8 cellular contexts compared by ENCODE assay signal in the genomic region with DNA sequence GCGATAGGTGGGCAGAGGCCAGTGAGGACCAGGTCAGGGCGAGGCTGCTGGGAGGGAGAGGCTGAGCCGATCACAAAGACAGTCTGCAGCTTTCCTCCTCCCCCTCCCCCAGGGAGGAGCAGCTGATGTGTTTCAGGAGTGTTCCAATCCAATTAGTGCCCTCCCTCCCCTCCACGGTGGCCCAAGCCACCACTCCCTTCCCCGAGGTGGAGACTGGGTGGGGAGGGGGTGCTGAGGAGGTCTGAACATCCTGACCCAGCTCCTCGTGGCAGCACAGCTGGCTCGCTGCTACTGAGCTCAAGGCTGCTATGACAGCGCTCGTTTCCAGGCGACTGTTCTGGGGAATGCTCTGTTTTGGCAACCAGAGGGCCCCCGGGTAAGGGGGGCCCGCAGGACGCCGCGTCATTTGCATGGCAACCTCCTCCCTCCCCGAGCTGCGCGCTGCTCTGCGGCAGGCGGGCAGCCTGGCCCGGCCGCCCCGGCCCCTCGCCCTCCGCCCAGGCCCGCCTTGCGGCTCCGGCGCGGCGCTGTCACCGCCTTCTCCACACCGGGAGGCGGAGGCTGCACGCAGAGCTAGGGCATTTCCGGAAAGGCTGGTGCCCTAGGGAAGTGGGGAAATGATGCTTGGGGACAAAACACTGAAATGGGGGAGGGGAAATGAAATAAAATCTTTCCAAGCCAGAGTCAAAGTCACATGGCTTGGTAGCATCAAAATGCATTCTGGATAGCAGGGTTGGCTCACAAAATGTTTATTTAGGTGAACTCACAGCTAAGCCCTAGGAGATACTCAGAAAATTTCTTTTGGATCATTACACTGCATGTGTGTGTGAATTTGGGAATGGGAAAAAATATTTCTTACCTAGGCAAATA.
DNase-seq lines count a peak whose midpoint lies in the region; ATAC-seq and TF ChIP-seq lines count a peak whose summit lies in the region.

No MANE protein-coding gene starts in this region.

- no peaks in the 10 kb centered on the region for H3K79me1 ChIP-seq in trophoblast cell (ENCODE audit: low read length)

- no peak overlapping the region for H2BK5ac ChIP-seq in trophoblast cell (ENCODE audit: low read depth, low read length, poor library complexity)

- H3K9ac ChIP-seq in trophoblast cell (ENCODE audit: low read length) = no peak overlapping the region

- peak overlapping the region; percentile 2 to 64 (median 49) for H3K4me3 ChIP-seq in heart left ventricle
- no peak overlapping the region for H3K4me3 ChIP-seq in trophoblast cell (ENCODE audit: low read depth, low read length)
- peak overlapping the region; percentile 24 to 57 (median 43) for H3K4me3 ChIP-seq in tibial nerve

- TF ChIP-seq EP300 in tibial nerve (IDR thresholded peaks at IDR 0.05) = peak in 1 of 2 donors; percentile 78

- H3K4me1 ChIP-seq in heart left ventricle = peaks cover 8 to 37% (median 19%) of the 10 kb centered on the region in 12 donors
- H3K4me1 ChIP-seq in trophoblast cell (ENCODE audit: control insufficient read depth in 1 of 2, insufficient read depth in 2 of 2, low read length in 2 of 2) = peaks cover 4 to 8% of the 10 kb centered on the region in 2 experiments
- H3K4me1 ChIP-seq in tibial nerve = peaks cover 0 to 30% (median 22%) of the 10 kb centered on the region in 4 donors

- H3K27me3 ChIP-seq in heart left ventricle = no peaks in the 10 kb centered on the region
- no peaks in the 10 kb centered on the region for H3K27me3 ChIP-seq in trophoblast cell (ENCODE audit: insufficient read depth, low read length)
- H3K27me3 ChIP-seq in tibial nerve = no peaks in the 10 kb centered on the region

- ATAC-seq in HG02571 (IDR thresholded peaks at IDR 0.05; ENCODE audit: unreplicated experiment) (peak; percentile 63), heart left ventricle (peak; percentile 92 to 96 (median 95))

- no peak overlapping the region for H2BK12ac ChIP-seq in trophoblast cell (ENCODE audit: low read length)

- H3K4me2 ChIP-seq in trophoblast cell (ENCODE audit: low read length) = peak overlapping the region; percentile 59

- TF ChIP-seq CTCF in heart left ventricle (IDR thresholded peaks at IDR 0.05) (peak in 1 of 12 donors; percentile 29), tibial nerve (IDR thresholded peaks at IDR 0.05) (peak in 1 of 5 experiments; percentile 29)

- H3K36me3 ChIP-seq in heart left ventricle = no peaks in the 10 kb centered on the region
- H3K36me3 ChIP-seq in trophoblast cell (ENCODE audit: control insufficient read depth in 1 of 2, insufficient read depth in 2 of 2, low read length in 2 of 2) = no peaks in the 10 kb centered on the region
- no peaks in the 10 kb centered on the region for H3K36me3 ChIP-seq in tibial nerve

- H4K12ac ChIP-seq in trophoblast cell (ENCODE audit: low read depth, low read length) = no peak overlapping the region

- no peak overlapping the region for H3K18ac ChIP-seq in trophoblast cell (ENCODE audit: low read length)

- peak overlapping the region; percentile 14 for H4K8ac ChIP-seq in trophoblast cell (ENCODE audit: low read depth, low read length)

- no peak overlapping the region for H2AK5ac ChIP-seq in trophoblast cell (ENCODE audit: low read length)

- no peak overlapping the region for H4K91ac ChIP-seq in trophoblast cell (ENCODE audit: low read depth, low read length)

- H2AFZ ChIP-seq in trophoblast cell (ENCODE audit: insufficient read depth, low read length, poor library complexity) = no peak overlapping the region

- no peak overlapping the region for H2BK120ac ChIP-seq in trophoblast cell (ENCODE audit: insufficient read depth, low read length, poor library complexity)

- no peak overlapping the region for H3K4ac ChIP-seq in trophoblast cell (ENCODE audit: low read depth, low read length)

- peak; percentile 93 for DNase-seq in GM03348 (ENCODE audit: low spot score)
- DNase-seq in NCI-H1105 treated with DMSO at 0.1 percent for 48 hours (lab: John Stamatoyannopoulos, UW) = peak; percentile 97
- peak; percentile 79 for DNase-seq in SW480 (ENCODE audit: low spot score)
- DNase-seq in heart left ventricle = peak; percentile 85 to 95 (median 90)
- peak; percentile 98 for DNase-seq in trophoblast cell
- peak; percentile 49 to 69 for DNase-seq in tibial nerve (ENCODE audit: low spot score in 2 of 2)

- TF ChIP-seq POLR2A in heart left ventricle (IDR thresholded peaks at IDR 0.05) (peak in 1 of 2 donors; percentile 52), tibial nerve (IDR thresholded peaks at IDR 0.05) (peak in 1 of 2 donors; percentile 44)

- 2 to 3% (median 2%) methylated on average over 36 of the region's 36 CpGs for WGBS in adipose tissue, 3 donors
- 0 to 1% (median 1%) methylated on average over 28 to 36 of the region's 36 CpGs for WGBS in heart left ventricle, 4 donors
- WGBS in trophoblast cell (ENCODE audit: extremely low coverage, insufficient coverage, insufficient read length) = no CpG with 5 or more reads among the region's 36 CpGs
- 1 to 3% methylated on average over 32 to 33 of the region's 36 CpGs for WGBS in tibial nerve, 2 donors

- H3K27ac ChIP-seq in adipose tissue (ENCODE audit: low read depth, low read length) = peak overlapping the region; percentile 68
- peak overlapping the region; percentile 57 to 93 (median 83) for H3K27ac ChIP-seq in heart left ventricle
- no peak overlapping the region for H3K27ac ChIP-seq in trophoblast cell (ENCODE audit: low read depth, low read length)
- peak overlapping the region; percentile 65 to 88 (median 82) for H3K27ac ChIP-seq in tibial nerve

- intact Hi-C loops in heart left ventricle (cut with DNase I) = loop anchor here in 7 of 10 donors (1.0 to 10.0 kb wide), 9 partner anchors 29 to 70 kb away; a partner anchor contains a TSS

- H3K14ac ChIP-seq in trophoblast cell (ENCODE audit: low read length) = no peak overlapping the region

- H3K79me2 ChIP-seq in trophoblast cell (ENCODE audit: control insufficient read depth, insufficient read depth, low read length, poor library complexity) = no peaks in the 10 kb centered on the region

- no peak overlapping the region for H3K23ac ChIP-seq in trophoblast cell (ENCODE audit: low read length)

- H3K9me3 ChIP-seq in heart left ventricle (no peaks in the 10 kb centered on the region), trophoblast cell (ENCODE audit: insufficient read depth, low read depth, low read length) (no peaks in the 10 kb centered on the region), tibial nerve (no peaks in the 10 kb centered on the region)
